In genomic region chr7:97004931-97005763, GRCh38 we compare ENCODE assay signal across 9 cellular contexts. TPM values are rescaled to one million over a fixed set of nuclear protein-coding genes. Genes with fewer than 3 reads are reported as not detected.
A peak's percentile ranks its signal among the peaks of the same experiment; 100 is the strongest.
DNase-seq lines count a peak whose midpoint lies in the region; ATAC-seq, FAIRE-seq and TF ChIP-seq lines count a peak whose summit lies in the region.
"Had no signal": no experiment of that assay in that cellular context is flagged by ENCODE, and none has a peak within 500 bp of the region (broad histone marks: within the 10 kb centered on the region; RNA-seq: fewer than 3 reads in every experiment).

Gene DLX6, plus strand, starts transcription at chr7:97005553. Its CDS starts 425 bp downstream, at chr7:97005978.

- peak; percentile 11 for ATAC-seq in upper lobe of right lung
- ATAC-seq in GM18868 (IDR thresholded peaks at IDR 0.05; ENCODE audit: unreplicated experiment): no peak
- no peak for ATAC-seq in GM21723 (IDR thresholded peaks at IDR 0.05; ENCODE audit: unreplicated experiment)

- H3K4me3 ChIP-seq in colonic mucosa: peak within 1 kb of the TSS; percentile 32
- H3K4me3 ChIP-seq in mucosa of rectum (ENCODE audit: low read length in 2 of 2): peak within 1 kb of the TSS; percentile 27 to 32
- H3K4me3 ChIP-seq in upper lobe of right lung: peak within 1 kb of the TSS; percentile 8

- H3K4me1 ChIP-seq in colonic mucosa (peaks cover 5% of the 10 kb centered on the region), mucosa of rectum (ENCODE audit: control insufficient read depth in 2 of 2, insufficient read depth in 2 of 2, low read length in 2 of 2) (peaks cover 3 to 4% of the 10 kb centered on the region in 2 donors), upper lobe of right lung (peaks cover 12% of the 10 kb centered on the region)

- H3K36me3 ChIP-seq in colonic mucosa (no peaks in the 10 kb centered on the region), mucosa of rectum (ENCODE audit: control insufficient read depth in 2 of 2, insufficient read depth in 2 of 2, low read length in 2 of 2) (no peaks in the 10 kb centered on the region), upper lobe of right lung (no peaks in the 10 kb centered on the region)

- intact Hi-C loops in colonic mucosa (cut with DNase I): no loop called here
- intact Hi-C loops in upper lobe of right lung (cut with DNase I): no loop called here

- TF ChIP-seq EP300 in Ishikawa (IDR thresholded peaks at IDR 0.05; ENCODE audit: borderline replicate concordance): no peak

- peak; percentile 85 for DNase-seq in D721Med (ENCODE audit: insufficient read length, low spot score)
- peak; percentile 87 for DNase-seq in RPMI7951 (ENCODE audit: low read depth)
- peak; percentile 52 for DNase-seq in colonic mucosa
- no peak for DNase-seq in upper lobe of right lung

- no peak for FAIRE-seq in D721Med (lab: Jason Lieb, UNC)

- H3K27ac ChIP-seq in colonic mucosa (no peak within 1 kb of the TSS), mucosa of rectum (ENCODE audit: low read depth in 2 of 2, low read length in 2 of 2) (no peak within 1 kb of the TSS), upper lobe of right lung (no peak within 1 kb of the TSS)

- H3K9ac ChIP-seq in colonic mucosa (ENCODE audit: low read depth in 2 of 2, low read length in 2 of 2): no peak within 1 kb of the TSS
- no peak within 1 kb of the TSS for H3K9ac ChIP-seq in mucosa of rectum (ENCODE audit: low read depth in 1 of 2, low read length in 2 of 2)

- H3K9me3 ChIP-seq in colonic mucosa: no peaks in the 10 kb centered on the region
- no peaks in the 10 kb centered on the region for H3K9me3 ChIP-seq in mucosa of rectum (ENCODE audit: control insufficient read depth in 2 of 2, low read length in 2 of 2)
- no peaks in the 10 kb centered on the region for H3K9me3 ChIP-seq in upper lobe of right lung

- no peak for TF ChIP-seq RAD21 in Ishikawa (IDR thresholded peaks at IDR 0.05; ENCODE audit: low read depth)

- TF ChIP-seq CTCF in D721Med (IDR thresholded peaks at IDR 0.05; ENCODE audit: insufficient read depth, missing control alignments) (no peak), colonic mucosa (IDR thresholded peaks at IDR 0.05) (no peak), upper lobe of right lung (IDR thresholded peaks at IDR 0.05) (no peak)

- H3K27me3 ChIP-seq in colonic mucosa (peaks cover 94% of the 10 kb centered on the region), mucosa of rectum (ENCODE audit: control insufficient read depth in 2 of 2, insufficient read depth in 2 of 2, low read length in 2 of 2) (peaks cover 68 to 82% of the 10 kb centered on the region in 2 donors), upper lobe of right lung (peaks cover 99% of the 10 kb centered on the region)

TF ChIP-seq in Ishikawa, 13 proteins besides CTCF, POLR2A, EP300 and RAD21:
- TF ChIP-seq, protein P1, sequence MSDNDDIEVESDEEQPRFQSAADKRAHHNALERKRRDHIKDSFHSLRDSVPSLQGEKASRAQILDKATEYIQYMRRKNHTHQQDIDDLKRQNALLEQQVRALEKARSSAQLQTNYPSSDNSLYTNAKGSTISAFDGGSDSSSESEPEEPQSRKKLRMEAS (IDR thresholded peaks at IDR 0.05): peak; percentile 77; the same call in 1 of the 2 replicates
- TF ChIP-seq FOXM1 (IDR thresholded peaks at IDR 0.05; ENCODE audit: borderline replicate concordance, low read depth): no peak
- no peak for TF ChIP-seq YY1 (IDR thresholded peaks at IDR 0.05; ENCODE audit: low read depth)
- TF ChIP-seq, protein P2, sequence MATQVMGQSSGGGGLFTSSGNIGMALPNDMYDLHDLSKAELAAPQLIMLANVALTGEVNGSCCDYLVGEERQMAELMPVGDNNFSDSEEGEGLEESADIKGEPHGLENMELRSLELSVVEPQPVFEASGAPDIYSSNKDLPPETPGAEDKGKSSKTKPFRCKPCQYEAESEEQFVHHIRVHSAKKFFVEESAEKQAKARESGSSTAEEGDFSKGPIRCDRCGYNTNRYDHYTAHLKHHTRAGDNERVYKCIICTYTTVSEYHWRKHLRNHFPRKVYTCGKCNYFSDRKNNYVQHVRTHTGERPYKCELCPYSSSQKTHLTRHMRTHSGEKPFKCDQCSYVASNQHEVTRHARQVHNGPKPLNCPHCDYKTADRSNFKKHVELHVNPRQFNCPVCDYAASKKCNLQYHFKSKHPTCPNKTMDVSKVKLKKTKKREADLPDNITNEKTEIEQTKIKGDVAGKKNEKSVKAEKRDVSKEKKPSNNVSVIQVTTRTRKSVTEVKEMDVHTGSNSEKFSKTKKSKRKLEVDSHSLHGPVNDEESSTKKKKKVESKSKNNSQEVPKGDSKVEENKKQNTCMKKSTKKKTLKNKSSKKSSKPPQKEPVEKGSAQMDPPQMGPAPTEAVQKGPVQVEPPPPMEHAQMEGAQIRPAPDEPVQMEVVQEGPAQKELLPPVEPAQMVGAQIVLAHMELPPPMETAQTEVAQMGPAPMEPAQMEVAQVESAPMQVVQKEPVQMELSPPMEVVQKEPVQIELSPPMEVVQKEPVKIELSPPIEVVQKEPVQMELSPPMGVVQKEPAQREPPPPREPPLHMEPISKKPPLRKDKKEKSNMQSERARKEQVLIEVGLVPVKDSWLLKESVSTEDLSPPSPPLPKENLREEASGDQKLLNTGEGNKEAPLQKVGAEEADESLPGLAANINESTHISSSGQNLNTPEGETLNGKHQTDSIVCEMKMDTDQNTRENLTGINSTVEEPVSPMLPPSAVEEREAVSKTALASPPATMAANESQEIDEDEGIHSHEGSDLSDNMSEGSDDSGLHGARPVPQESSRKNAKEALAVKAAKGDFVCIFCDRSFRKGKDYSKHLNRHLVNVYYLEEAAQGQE (IDR thresholded peaks at IDR 0.05; ENCODE audit: low read depth): no peak
- TF ChIP-seq TCF12 (IDR thresholded peaks at IDR 0.05; ENCODE audit: low read depth): peak; percentile 56; the same call in 1 of the 2 replicates
- TF ChIP-seq CREB1 (IDR thresholded peaks at IDR 0.05; ENCODE audit: low read depth): peak; percentile 70
- TF ChIP-seq TEAD4 (IDR thresholded peaks at IDR 0.05): no peak
- TF ChIP-seq ZBTB7A (IDR thresholded peaks at IDR 0.05; ENCODE audit: low read depth): peak; percentile 60; the same call in 1 of the 2 replicates
- TF ChIP-seq TAF1 (IDR thresholded peaks at IDR 0.05; ENCODE audit: low read depth): peak; percentile 68
- TF ChIP-seq CEBPB (IDR thresholded peaks at IDR 0.05): no peak
- TF ChIP-seq, protein P3, sequence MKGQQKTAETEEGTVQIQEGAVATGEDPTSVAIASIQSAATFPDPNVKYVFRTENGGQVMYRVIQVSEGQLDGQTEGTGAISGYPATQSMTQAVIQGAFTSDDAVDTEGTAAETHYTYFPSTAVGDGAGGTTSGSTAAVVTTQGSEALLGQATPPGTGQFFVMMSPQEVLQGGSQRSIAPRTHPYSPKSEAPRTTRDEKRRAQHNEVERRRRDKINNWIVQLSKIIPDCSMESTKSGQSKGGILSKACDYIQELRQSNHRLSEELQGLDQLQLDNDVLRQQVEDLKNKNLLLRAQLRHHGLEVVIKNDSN (IDR thresholded peaks at IDR 0.05): no peak

RNA-seq across cellular contexts. Expression of gene DLX6, which starts in this region (rescaled TPM):
- 0.20 and 1.2 TPM in 2 replicates for total RNA-seq in RPMI7951 (2014; rRNA removed; shearing (Covaris generic))
- total RNA-seq in colonic mucosa (not detected), upper lobe of right lung (not detected)
- total RNA-seq: pulmonary artery endothelial cell had no signal

Comparison
In these comparisons a context has a peak if more than half of its experiments do, and no peak if none do; other contexts are left out.
1. Peak in DNase-seq and H3K4me3 ChIP-seq in colonic mucosa; RNA of the gene not detected or under 1 TPM.
2. Peak in ATAC-seq and H3K4me3 ChIP-seq in upper lobe of right lung; RNA of the gene not detected or under 1 TPM.